Comparison of ENCODE assay signal across 17 cellular contexts in genomic region chr14:39766397-39767000, GRCh38.
"Had no signal": no experiment of that assay in that cellular context is flagged by ENCODE, and none has a peak within 500 bp of the region (broad histone marks: within the 10 kb centered on the region; RNA-seq: fewer than 3 reads in every experiment).

No MANE protein-coding gene starts in this region.

- H3K4me1 ChIP-seq: ascending aorta, tibial artery had no signal

- H3K36me3 Mint-ChIP-seq: activated naive CD4-positive, alpha-beta T cell treated with anti-CD3 and anti-CD28 coated beads, Interleukin-2, amount 50 U/mL, for 24 hours; immature natural killer cell had no signal

- DNase-seq: activated CD4-positive, alpha-beta T cell treated with anti-CD3 and anti-CD28 coated beads for 36 hours; activated CD4-positive, alpha-beta T cell treated with anti-CD3 and anti-CD28 coated beads, Interleukin-2, amount 50 U/mL, for 48 hours; activated gamma-delta T cell; erythroblast; foreskin melanocyte; glutamatergic neuron; immature natural killer cell; left ventricle myocardium superior; stimulated activated CD4-positive, alpha-beta T cell treated with anti-CD3 and anti-CD28 coated beads, Interleukin-12 subunit alpha, Interleukin-12 subunit beta, amount 100 ng/mL, for 4 hours; stimulated activated CD4-positive, alpha-beta T cell treated with anti-CD3 and anti-CD28 coated beads, Interleukin-1b, Interleukin-23, amount 100 ng/mL, for 48 hours; stimulated activated CD8-positive, alpha-beta memory T cell treated with anti-CD3 and anti-CD28 coated beads, Interleukin-4, amount 100 ng/mL, for 48 hours; stimulated activated naive CD4-positive, alpha-beta T cell; tibial artery had no signal

- H3K27me3 Mint-ChIP-seq: activated CD4-positive, alpha-beta T cell treated with anti-CD3 and anti-CD28 coated beads for 36 hours; activated naive CD4-positive, alpha-beta T cell treated with anti-CD3 and anti-CD28 coated beads, Interleukin-2, amount 50 U/mL, for 24 hours had no signal

- H3K27ac Mint-ChIP-seq: activated CD4-positive, alpha-beta T cell treated with anti-CD3 and anti-CD28 coated beads for 36 hours; activated naive CD4-positive, alpha-beta T cell treated with anti-CD3 and anti-CD28 coated beads, Interleukin-2, amount 50 U/mL, for 24 hours; immature natural killer cell had no signal

- ATAC-seq: activated CD4-positive, alpha-beta T cell treated with anti-CD3 and anti-CD28 coated beads for 36 hours; left ventricle myocardium superior had no signal

- H3K4me3 ChIP-seq: ascending aorta, coronary artery, tibial artery had no signal

- H3K4me3 Mint-ChIP-seq: activated CD4-positive, alpha-beta T cell treated with anti-CD3 and anti-CD28 coated beads for 36 hours; activated naive CD4-positive, alpha-beta T cell treated with anti-CD3 and anti-CD28 coated beads, Interleukin-2, amount 50 U/mL, for 24 hours; immature natural killer cell; neural crest cell had no signal

- H3K27ac ChIP-seq: ascending aorta, coronary artery, tibial artery had no signal

- H3K27me3 ChIP-seq: ascending aorta, tibial artery had no signal

- H3K9me3 Mint-ChIP-seq: activated naive CD4-positive, alpha-beta T cell treated with anti-CD3 and anti-CD28 coated beads, Interleukin-2, amount 50 U/mL, for 24 hours; neural crest cell had no signal

- H3K36me3 ChIP-seq: ascending aorta, tibial artery had no signal

- H3K4me1 Mint-ChIP-seq: immature natural killer cell, neural crest cell had no signal

- H3K9me3 ChIP-seq: ascending aorta, tibial artery had no signal
